8 cellular contexts compared by ENCODE assay signal in the genomic region with DNA sequence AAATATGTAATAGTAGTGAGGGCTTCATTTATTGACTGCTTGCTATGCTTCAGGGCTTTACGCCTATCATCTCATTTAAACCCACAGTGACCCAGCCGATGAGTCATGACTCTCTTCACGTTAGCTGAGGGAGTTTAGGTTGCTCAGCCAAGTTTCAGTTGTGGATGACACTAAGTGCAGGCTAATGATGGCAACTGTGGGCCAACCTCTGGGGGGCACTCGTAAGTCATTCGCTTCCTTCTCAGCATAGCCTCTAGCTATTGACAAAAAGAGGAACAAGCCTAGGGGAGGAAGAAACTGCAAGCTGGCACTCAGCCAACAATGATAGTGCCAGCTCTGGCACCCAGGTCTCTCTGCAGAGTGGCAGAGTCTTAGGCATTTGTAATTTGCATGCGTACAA.
DNase-seq lines count a peak whose midpoint lies in the region; ATAC-seq and TF ChIP-seq lines count a peak whose summit lies in the region.

No MANE protein-coding gene starts in this region.

- intact Hi-C loops in activated CD8-positive, alpha-beta T cell treated with anti-CD3 and anti-CD28 coated beads for 36 hours (cut with micrococcal nuclease) = loop anchor here (5.0 kb wide), 1 partner anchor 385 kb away; a partner anchor contains a TSS
- intact Hi-C loops in gastrocnemius medialis (cut with DNase I; ENCODE audit: low total_unique reads) (loop anchor here (5.0 to 10.0 kb wide), 3 partner anchors 35 to 388 kb away; a partner anchor contains a TSS), Caco-2 (cut with micrococcal nuclease; ENCODE audit: unreplicated experiment) (no loop called here)

- H3K27me3 ChIP-seq in gastrocnemius medialis (no peaks in the 10 kb centered on the region), Caco-2 (replicated peaks; ENCODE audit: control insufficient read depth, insufficient read depth, low read length) (no peaks in the 10 kb centered on the region)

- TF ChIP-seq CTCF in activated CD8-positive, alpha-beta T cell treated with anti-CD3 and anti-CD28 coated beads for 36 hours (IDR thresholded peaks at IDR 0.05) = peak; percentile 49
- TF ChIP-seq CTCF in gastrocnemius medialis (IDR thresholded peaks at IDR 0.05 in 4 of 5, conservative IDR thresholded peaks at IDR 0.05 in 1 of 5) = no peak
- no peak for TF ChIP-seq CTCF in Caco-2 (IDR thresholded peaks at IDR 0.05; ENCODE audit: insufficient read depth in 1 of 2, low read depth in 1 of 2, low read length in 1 of 2, severe bottlenecking in 1 of 2, unreplicated experiment in 1 of 2)

- peaks cover 3% of the 10 kb centered on the region for H3K36me3 Mint-ChIP-seq in activated CD8-positive, alpha-beta T cell treated with anti-CD3 and anti-CD28 coated beads for 36 hours (ENCODE audit: low read depth)
- H3K36me3 Mint-ChIP-seq in Caco-2 (ENCODE audit: insufficient read depth, unreplicated experiment) = peaks cover 11% of the 10 kb centered on the region

- POLR2A ChIA-PET in activated CD8-positive, alpha-beta T cell treated with anti-CD3 and anti-CD28 coated beads for 36 hours (lab: Charles Lee) = interaction anchor here (1.4 kb wide), 2 partner anchors 13 to 386 kb away, joined by 3 to 4 read pairs; no protein-coding TSS in a partner anchor
- POLR2A ChIA-PET in Caco-2 (lab: Charles Lee) = no interaction called here

- H3K4me3 ChIP-seq in gastrocnemius medialis (no peak overlapping the region), Caco-2 (ENCODE audit: low read depth, low read length) (no peak overlapping the region)

- H3K9me3 ChIP-seq in gastrocnemius medialis = no peaks in the 10 kb centered on the region
- no peaks in the 10 kb centered on the region for H3K9me3 ChIP-seq in Caco-2

- H3K4me3 Mint-ChIP-seq in activated CD8-positive, alpha-beta T cell treated with anti-CD3 and anti-CD28 coated beads for 36 hours = no peak overlapping the region
- H3K4me3 Mint-ChIP-seq in Caco-2 (ENCODE audit: unreplicated experiment) = no peak overlapping the region

- peaks cover 89 to 90% of the 10 kb centered on the region in 2 donors for H3K4me1 ChIP-seq in gastrocnemius medialis
- H3K4me1 ChIP-seq in Caco-2 = no peaks in the 10 kb centered on the region

- CTCF ChIA-PET in activated CD8-positive, alpha-beta T cell treated with anti-CD3 and anti-CD28 coated beads for 36 hours (lab: Charles Lee) = interaction anchor here (1.0 to 1.9 kb wide), 13 partner anchors 10 to 621 kb away, joined by 3 to 12 read pairs (median 3); no protein-coding TSS in a partner anchor
- CTCF ChIA-PET in Caco-2 (lab: Charles Lee) = no interaction called here

- H3K27ac Mint-ChIP-seq in activated CD8-positive, alpha-beta T cell treated with anti-CD3 and anti-CD28 coated beads for 36 hours = peak overlapping the region; percentile 78
- H3K27ac Mint-ChIP-seq in Caco-2 (ENCODE audit: unreplicated experiment) = no peak overlapping the region

- peak overlapping the region; percentile 64 to 84 (median 79) for H3K27ac ChIP-seq in gastrocnemius medialis

- in situ Hi-C loops in gastrocnemius medialis (cut with MboI; ENCODE audit: low sequenced_read_pairs in 4 of 4) = loop anchor here in 1 of 4 donors (10.0 kb wide), 1 partner anchor 72 kb away; no protein-coding TSS in a partner anchor

- ATAC-seq in GM18499 (IDR thresholded peaks at IDR 0.05; ENCODE audit: insufficient read depth, unreplicated experiment) (peak; percentile 92), HG02610 (IDR thresholded peaks at IDR 0.05; ENCODE audit: unreplicated experiment) (peak; percentile 90), gastrocnemius medialis (peak in 1 of 2 donors; percentile 42)
- ATAC-seq in activated CD8-positive, alpha-beta T cell treated with anti-CD3 and anti-CD28 coated beads for 36 hours = peak; percentile 86

- no peaks in the 10 kb centered on the region for H3K9me3 Mint-ChIP-seq in activated CD8-positive, alpha-beta T cell treated with anti-CD3 and anti-CD28 coated beads for 36 hours
- no peaks in the 10 kb centered on the region for H3K9me3 Mint-ChIP-seq in Caco-2 (ENCODE audit: unreplicated experiment)

- H3K36me3 ChIP-seq in gastrocnemius medialis = no peaks in the 10 kb centered on the region
- no peaks in the 10 kb centered on the region for H3K36me3 ChIP-seq in Caco-2 (ENCODE audit: control insufficient read depth, insufficient read depth, low read length)

- H3K27me3 Mint-ChIP-seq in activated CD8-positive, alpha-beta T cell treated with anti-CD3 and anti-CD28 coated beads for 36 hours = no peaks in the 10 kb centered on the region
- H3K27me3 Mint-ChIP-seq in Caco-2 (ENCODE audit: insufficient read depth, unreplicated experiment) = no peaks in the 10 kb centered on the region

- DNase-seq in NCI-H1436 treated with DMSO at 0.1 percent for 48 hours (lab: John Stamatoyannopoulos, UW) = peak; percentile 36
- peak; percentile 92 for DNase-seq in activated CD8-positive, alpha-beta T cell treated with anti-CD3 and anti-CD28 coated beads for 36 hours
- peak; percentile 39 to 56 for DNase-seq in erythroblast (lab: John Stamatoyannopoulos, UW)
- peak in 1 of 2 donors; percentile 74 for DNase-seq in gastrocnemius medialis
- no peak for DNase-seq in effector CD8-positive, alpha-beta T cell (lab: John Stamatoyannopoulos, UW)
- DNase-seq in Caco-2 = no peak

- no peak for TF ChIP-seq POLR2A in erythroblast (IDR thresholded peaks at IDR 0.05; ENCODE audit: low read length)
- TF ChIP-seq POLR2A in gastrocnemius medialis (IDR thresholded peaks at IDR 0.05) = no peak

- no TSS peak for BruUV-seq in Caco-2 (replicated peaks; lab: Mats Ljungman, UMichigan)

- H3K4me1 Mint-ChIP-seq in activated CD8-positive, alpha-beta T cell treated with anti-CD3 and anti-CD28 coated beads for 36 hours (ENCODE audit: low read depth) = peaks cover 90% of the 10 kb centered on the region
- H3K4me1 Mint-ChIP-seq in Caco-2 (ENCODE audit: low read depth, unreplicated experiment) = peaks cover 5% of the 10 kb centered on the region

Comparison
In these comparisons a context has a peak if more than half of its experiments do, and no peak if none do; other contexts are left out.
1. DNase-seq: peak in NCI-H1436 treated with DMSO at 0.1 percent for 48 hours (single experiment), activated CD8-positive, alpha-beta T cell treated with anti-CD3 and anti-CD28 coated beads for 36 hours (single experiment) and erythroblast (2 of 2); none in effector CD8-positive, alpha-beta T cell (single experiment) and Caco-2 (0 of 2).